Comparison of ENCODE assay signal across 1 cellular context in the genomic region with DNA sequence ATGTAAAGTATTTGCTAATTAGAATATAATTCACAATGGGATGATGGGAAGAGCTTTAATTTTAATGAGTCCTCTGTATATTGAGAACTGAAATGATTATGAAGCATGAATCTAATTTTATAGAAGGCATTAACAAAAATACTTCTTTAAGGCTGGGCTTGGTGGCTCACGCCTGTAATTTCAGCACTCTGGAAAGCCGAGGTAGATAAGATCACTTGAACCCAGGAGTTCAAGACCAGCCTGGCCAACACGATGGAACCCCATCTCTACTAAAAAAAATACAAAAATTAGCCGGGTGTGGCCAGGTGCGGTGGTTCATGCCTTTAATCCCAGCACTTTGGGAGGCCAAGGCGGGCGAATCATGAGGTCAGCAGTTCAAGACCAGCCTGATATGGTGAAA.
TF ChIP-seq lines count a peak whose summit lies in the region.

No MANE protein-coding gene starts in this region.

TF ChIP-seq in WTC11, 78 proteins besides CTCF, POLR2A, EP300 and RAD21 (continued from another document):
- TF ChIP-seq FOXP4 (CRISPR knock-in tag; IDR thresholded peaks at IDR 0.05): no peak
- no peak for TF ChIP-seq KAT7 (CRISPR knock-in tag; IDR thresholded peaks at IDR 0.05; ENCODE audit: borderline replicate concordance)
- TF ChIP-seq ELF4 (CRISPR knock-in tag; IDR thresholded peaks at IDR 0.05; ENCODE audit: low read depth): no peak
- no peak for TF ChIP-seq FOXP1 (CRISPR knock-in tag; IDR thresholded peaks at IDR 0.05; ENCODE audit: borderline replicate concordance)
- TF ChIP-seq MYBL2 (CRISPR knock-in tag; IDR thresholded peaks at IDR 0.05): no peak
- no peak for TF ChIP-seq ATF1 (CRISPR knock-in tag; IDR thresholded peaks at IDR 0.05)
- no peak for TF ChIP-seq EMX1 (CRISPR knock-in tag; IDR thresholded peaks at IDR 0.05)
- no peak for TF ChIP-seq JAZF1 (CRISPR knock-in tag; IDR thresholded peaks at IDR 0.05)
- TF ChIP-seq GTF2I (CRISPR knock-in tag; conservative IDR thresholded peaks at IDR 0.05): no peak
- TF ChIP-seq ZNF396 (CRISPR knock-in tag; IDR thresholded peaks at IDR 0.05; ENCODE audit: borderline replicate concordance): no peak
- TF ChIP-seq, protein P1, sequence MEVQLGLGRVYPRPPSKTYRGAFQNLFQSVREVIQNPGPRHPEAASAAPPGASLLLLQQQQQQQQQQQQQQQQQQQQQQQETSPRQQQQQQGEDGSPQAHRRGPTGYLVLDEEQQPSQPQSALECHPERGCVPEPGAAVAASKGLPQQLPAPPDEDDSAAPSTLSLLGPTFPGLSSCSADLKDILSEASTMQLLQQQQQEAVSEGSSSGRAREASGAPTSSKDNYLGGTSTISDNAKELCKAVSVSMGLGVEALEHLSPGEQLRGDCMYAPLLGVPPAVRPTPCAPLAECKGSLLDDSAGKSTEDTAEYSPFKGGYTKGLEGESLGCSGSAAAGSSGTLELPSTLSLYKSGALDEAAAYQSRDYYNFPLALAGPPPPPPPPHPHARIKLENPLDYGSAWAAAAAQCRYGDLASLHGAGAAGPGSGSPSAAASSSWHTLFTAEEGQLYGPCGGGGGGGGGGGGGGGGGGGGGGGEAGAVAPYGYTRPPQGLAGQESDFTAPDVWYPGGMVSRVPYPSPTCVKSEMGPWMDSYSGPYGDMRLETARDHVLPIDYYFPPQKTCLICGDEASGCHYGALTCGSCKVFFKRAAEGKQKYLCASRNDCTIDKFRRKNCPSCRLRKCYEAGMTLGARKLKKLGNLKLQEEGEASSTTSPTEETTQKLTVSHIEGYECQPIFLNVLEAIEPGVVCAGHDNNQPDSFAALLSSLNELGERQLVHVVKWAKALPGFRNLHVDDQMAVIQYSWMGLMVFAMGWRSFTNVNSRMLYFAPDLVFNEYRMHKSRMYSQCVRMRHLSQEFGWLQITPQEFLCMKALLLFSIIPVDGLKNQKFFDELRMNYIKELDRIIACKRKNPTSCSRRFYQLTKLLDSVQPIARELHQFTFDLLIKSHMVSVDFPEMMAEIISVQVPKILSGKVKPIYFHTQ (CRISPR knock-in tag; IDR thresholded peaks at IDR 0.05): no peak
